34 cellular contexts compared by ENCODE assay signal in genomic region chr9:75895112-75895511, GRCh38. TPM values are rescaled to one million over a fixed set of nuclear protein-coding genes. Genes with fewer than 3 reads are reported as not detected.
"Had no signal": no experiment of that assay in that cellular context is flagged by ENCODE, and none has a peak within 500 bp of the region (broad histone marks: within the 10 kb centered on the region; RNA-seq: fewer than 3 reads in every experiment).

No MANE protein-coding gene starts in this region.

- DNase-seq: activated CD4-positive, alpha-beta memory T cell treated with anti-CD3 and anti-CD28 coated beads, Interleukin-2, amount 10 ng/mL, durations not matched to agents 7 days and 5 days; activated CD4-positive, alpha-beta T cell treated with anti-CD3 and anti-CD28 coated beads for 1 hour; activated CD4-positive, alpha-beta T cell treated with anti-CD3 and anti-CD28 coated beads for 48 hours; activated CD4-positive, CD25-positive, alpha-beta regulatory T cell; activated CD8-positive, alpha-beta memory T cell treated with anti-CD3 and anti-CD28 coated beads for 24 hours; activated CD8-positive, alpha-beta memory T cell treated with anti-CD3 and anti-CD28 coated beads, Interleukin-2, amount 10 ng/mL, durations not matched to agents 7 days and 5 days; activated gamma-delta T cell; activated naive CD4-positive, alpha-beta T cell treated with Interleukin-2 at 50 U/mL for 16 hours; activated naive CD8-positive, alpha-beta T cell treated with anti-CD3 and anti-CD28 coated beads, Interleukin-2, amount 10 ng/mL, durations not matched to agents 7 days and 5 days; activated T-cell treated with anti-CD3 and anti-CD28 coated beads, Interleukin-2, amount 50 U/mL, for 1 hour; activated T-cell treated with anti-CD3 and anti-CD28 coated beads, Interleukin-2, amount 50 U/mL, for 72 hours; amygdala; Kasumi-1; KG1; MG63; NCI-H1048; NCI-H1105 treated with DMSO at 0.1 percent for 48 hours; NCI-H1436; NCI-H1694; NCI-H2029; NCI-H510A; NCI-H748 treated with DMSO at 0.1 percent for 48 hours; NK-92 treated with Interleukin-12 subunit alpha and Interleukin-12 subunit beta, amount 100 ng/mL, for 24 hours; PC-3; Right ventricle myocardium superior; SW 1271; T-helper 1 cell; T-helper 2 cell; T-helper 9 cell had no signal

- H3K27ac ChIP-seq: ascending aorta, breast epithelium, VCaP had no signal

- H3K27me3 Mint-ChIP-seq: activated naive CD4-positive, alpha-beta T cell treated with anti-CD3 and anti-CD28 coated beads, Interleukin-2, amount 50 U/mL, for 24 hours; activated naive CD8-positive, alpha-beta T cell treated with anti-CD3 and anti-CD28 coated beads, Interleukin-2, amount 10 ng/mL, durations not matched to agents 7 days and 5 days had no signal

- H3K36me3 Mint-ChIP-seq: activated CD8-positive, alpha-beta memory T cell treated with anti-CD3 and anti-CD28 coated beads, Interleukin-2, amount 10 ng/mL, durations not matched to agents 7 days and 5 days had no signal

- ATAC-seq: activated CD8-positive, alpha-beta memory T cell treated with anti-CD3 and anti-CD28 coated beads, Interleukin-2, amount 10 ng/mL, durations not matched to agents 7 days and 5 days; activated T-cell treated with anti-CD3 and anti-CD28 coated beads, Interleukin-2, amount 50 U/mL, for 72 hours; activated T-helper 17 cell treated with anti-CD3 and anti-CD28 coated beads, Interleukin-2, amount 50 U/mL, for 72 hours; PC-3 had no signal

- H3K9me3 Mint-ChIP-seq: activated CD4-positive, alpha-beta memory T cell treated with anti-CD3 and anti-CD28 coated beads, Interleukin-2, amount 10 ng/mL, durations not matched to agents 7 days and 5 days; activated naive CD4-positive, alpha-beta T cell treated with anti-CD3 and anti-CD28 coated beads, Interleukin-2, amount 50 U/mL, for 24 hours; activated naive CD8-positive, alpha-beta T cell treated with anti-CD3 and anti-CD28 coated beads, Interleukin-2, amount 10 ng/mL, durations not matched to agents 7 days and 5 days; activated T-cell treated with anti-CD3 and anti-CD28 coated beads, Interleukin-2, amount 50 U/mL, for 72 hours; activated T-helper 17 cell treated with anti-CD3 and anti-CD28 coated beads, Interleukin-2, amount 50 U/mL, for 72 hours had no signal

- H3K4me1 ChIP-seq: breast epithelium had no signal

- H3K4me3 Mint-ChIP-seq: activated CD4-positive, alpha-beta memory T cell treated with anti-CD3 and anti-CD28 coated beads, Interleukin-2, amount 10 ng/mL, durations not matched to agents 7 days and 5 days; activated CD8-positive, alpha-beta memory T cell treated with anti-CD3 and anti-CD28 coated beads, Interleukin-2, amount 10 ng/mL, durations not matched to agents 7 days and 5 days; activated naive CD4-positive, alpha-beta T cell treated with anti-CD3 and anti-CD28 coated beads, Interleukin-2, amount 50 U/mL, for 24 hours; activated naive CD8-positive, alpha-beta T cell treated with anti-CD3 and anti-CD28 coated beads, Interleukin-2, amount 10 ng/mL, durations not matched to agents 7 days and 5 days; activated T-cell treated with anti-CD3 and anti-CD28 coated beads, Interleukin-2, amount 50 U/mL, for 72 hours; activated T-helper 17 cell treated with anti-CD3 and anti-CD28 coated beads, Interleukin-2, amount 50 U/mL, for 72 hours had no signal

- H3K27me3 ChIP-seq: ascending aorta had no signal

- H3K27ac Mint-ChIP-seq: activated CD4-positive, alpha-beta memory T cell treated with anti-CD3 and anti-CD28 coated beads, Interleukin-2, amount 10 ng/mL, durations not matched to agents 7 days and 5 days; activated CD8-positive, alpha-beta memory T cell treated with anti-CD3 and anti-CD28 coated beads, Interleukin-2, amount 10 ng/mL, durations not matched to agents 7 days and 5 days; activated naive CD4-positive, alpha-beta T cell treated with anti-CD3 and anti-CD28 coated beads, Interleukin-2, amount 50 U/mL, for 24 hours; activated naive CD8-positive, alpha-beta T cell treated with anti-CD3 and anti-CD28 coated beads, Interleukin-2, amount 10 ng/mL, durations not matched to agents 7 days and 5 days; activated T-cell treated with anti-CD3 and anti-CD28 coated beads, Interleukin-2, amount 50 U/mL, for 72 hours; activated T-helper 17 cell treated with anti-CD3 and anti-CD28 coated beads, Interleukin-2, amount 50 U/mL, for 72 hours had no signal

- H3K4me3 ChIP-seq: ascending aorta, breast epithelium, MG63 had no signal

- H3K36me3 ChIP-seq: ascending aorta, breast epithelium, MG63 had no signal

- H3K9me3 ChIP-seq: ascending aorta, breast epithelium, MG63 had no signal

RNA-seq across cellular contexts. Expression of gene PCSK5, which starts 4.6 kb away (rescaled TPM):
- total RNA-seq: PC-3 had no signal
